ENCODE assay signal across 16 cellular contexts in the genomic region with DNA sequence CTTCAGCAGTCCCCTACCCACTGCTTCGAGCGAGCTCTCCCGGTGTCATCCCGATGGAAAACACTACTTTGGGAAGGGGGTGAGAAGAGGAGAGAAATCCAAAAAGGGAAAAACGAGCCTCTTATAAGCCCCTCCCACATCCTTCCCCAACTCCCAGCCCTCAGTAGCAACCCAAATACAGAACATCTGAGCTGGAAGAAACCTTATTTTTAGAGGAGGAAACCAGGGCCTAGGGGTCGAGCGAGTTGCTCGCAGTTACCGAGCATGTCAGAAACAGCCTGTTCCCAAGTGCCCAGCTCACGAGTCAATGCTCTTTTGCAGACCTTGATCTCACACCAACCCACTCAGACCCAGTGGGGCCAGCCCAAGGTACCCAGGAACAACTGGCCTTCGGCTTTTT. TPM values are rescaled to one million over a fixed set of nuclear protein-coding genes. Genes with fewer than 3 reads are reported as not detected.
DNase-seq lines count a peak whose midpoint lies in the region; ATAC-seq and TF ChIP-seq lines count a peak whose summit lies in the region.
"Had no signal": no experiment of that assay in that cellular context is flagged by ENCODE, and none has a peak within 500 bp of the region (broad histone marks: within the 10 kb centered on the region; RNA-seq: fewer than 3 reads in every experiment).

No MANE protein-coding gene starts in this region.

- H3K36me3 ChIP-seq in heart right ventricle (no peaks in the 10 kb centered on the region), sigmoid colon (no peaks in the 10 kb centered on the region), mammary epithelial cell (ENCODE audit: insufficient read depth, low read length) (no peaks in the 10 kb centered on the region)
- H3K36me3 ChIP-seq: Peyer's patch had no signal

- CTCF ChIA-PET in mammary epithelial cell (lab: Charles Lee; ENCODE audit: low non-redundant PET), result no interaction called here

- H3K27ac ChIP-seq in heart right ventricle, result peak overlapping the region in 8 of 10 donors; percentile 33 to 85 (median 71)
- peak overlapping the region; percentile 70 to 84 (median 76) for H3K27ac ChIP-seq in sigmoid colon
- H3K27ac ChIP-seq in mammary epithelial cell (ENCODE audit: insufficient read depth, low read depth, low read length), result no peak overlapping the region
- H3K27ac ChIP-seq: 22Rv1 had no signal

- no peak for TF ChIP-seq CTCF in heart right ventricle (IDR thresholded peaks at IDR 0.05)
- no peak for TF ChIP-seq CTCF in sigmoid colon (IDR thresholded peaks at IDR 0.05)
- no peak for TF ChIP-seq CTCF in mammary epithelial cell (conservative IDR thresholded peaks at IDR 0.05 in 1 of 2, IDR thresholded peaks at IDR 0.05 in 1 of 2; ENCODE audit: extremely low read depth in 1 of 2, insufficient read depth in 1 of 2, low read depth in 1 of 2, low read length in 2 of 2)

- no peak for TF ChIP-seq EP300 in sigmoid colon (IDR thresholded peaks at IDR 0.05)

- TF ChIP-seq POLR2A in sigmoid colon (IDR thresholded peaks at IDR 0.05), result no peak

- H3K27me3 ChIP-seq in heart right ventricle, result no peaks in the 10 kb centered on the region
- no peaks in the 10 kb centered on the region for H3K27me3 ChIP-seq in sigmoid colon
- H3K27me3 ChIP-seq in mammary epithelial cell (ENCODE audit: insufficient read depth, low read length), result no peaks in the 10 kb centered on the region
- H3K27me3 ChIP-seq: Peyer's patch had no signal

- H3K79me2 ChIP-seq in mammary epithelial cell (ENCODE audit: insufficient read depth, low read length), result no peaks in the 10 kb centered on the region

- in situ Hi-C loops in mammary epithelial cell (cut with MboI; ENCODE audit: low sequenced_read_pairs in 2 of 2), result no loop called here

- ATAC-seq in Right ventricle myocardium inferior, result peak; percentile 43
- peak in 7 of 8 donors; percentile 20 to 65 (median 36) for ATAC-seq in heart right ventricle
- no peak for ATAC-seq in HG03442 (IDR thresholded peaks at IDR 0.05; ENCODE audit: unreplicated experiment)

- H4K20me1 ChIP-seq in mammary epithelial cell (ENCODE audit: insufficient read depth, low read length), result no peaks in the 10 kb centered on the region

- 50 to 52% methylated on average over 11 of the region's 11 CpGs for WGBS in heart right ventricle, 2 donors
- 73 to 78% methylated on average over 11 of the region's 11 CpGs for WGBS in sigmoid colon, 2 donors
- 82% methylated on average over 6 of the region's 11 CpGs for WGBS in mammary epithelial cell (ENCODE audit: low coverage, missing lambda C conversion rate)

- H3K4me1 ChIP-seq in heart right ventricle (peaks cover 3 to 81% (median 29%) of the 10 kb centered on the region in 9 donors), sigmoid colon (peaks cover 0 to 80% (median 70%) of the 10 kb centered on the region in 4 donors), mammary epithelial cell (ENCODE audit: insufficient read depth, low read length) (no peaks in the 10 kb centered on the region)
- H3K4me1 ChIP-seq: Peyer's patch had no signal

- no peak overlapping the region for H3K9ac ChIP-seq in mammary epithelial cell (ENCODE audit: insufficient read depth, low read length)

- no peak overlapping the region for H3K4me2 ChIP-seq in mammary epithelial cell (ENCODE audit: insufficient read depth, low read depth, low read length)

- intact Hi-C loops in Right ventricle myocardium inferior (cut with DNase I), result no loop called here
- intact Hi-C loops in cardiac septum (cut with DNase I), result no loop called here
- intact Hi-C loops in heart right ventricle (cut with DNase I), result no loop called here
- intact Hi-C loops in sigmoid colon (cut with DNase I), result no loop called here
- intact Hi-C loops in mammary epithelial cell (cut with micrococcal nuclease), result no loop called here

- no peak overlapping the region for H2AFZ ChIP-seq in mammary epithelial cell (ENCODE audit: low read depth, low read length)

- no peak for DNase-seq in Right ventricle myocardium inferior (ENCODE audit: missing footprints)
- DNase-seq in cardiac septum (ENCODE audit: low spot score), result no peak
- peak in 1 of 2 donors; percentile 34 for DNase-seq in heart right ventricle
- no peak for DNase-seq in sigmoid colon
- no peak for DNase-seq in kidney tubule cell (ENCODE audit: low spot score)
- DNase-seq in mammary epithelial cell, result no peak
- DNase-seq in DMS53 treated with DMSO at 0.1 percent for 48 hours (lab: John Stamatoyannopoulos, UW; ENCODE audit: unreplicated experiment), result no peak
- DNase-seq: NCI-H1930, NCI-H2171, NCI-H446 treated with DMSO at 0.1 percent for 48 hours, NCI-H774, Peyer's patch, SHP77 treated with DMSO at 0.1 percent for 48 hours had no signal

- dilution Hi-C loops in mammary epithelial cell (cut with HindIII; ENCODE audit: low sequenced_read_pairs), result no loop called here

- no peak overlapping the region for H3K4me3 ChIP-seq in heart right ventricle
- no peak overlapping the region for H3K4me3 ChIP-seq in sigmoid colon
- no peak overlapping the region for H3K4me3 ChIP-seq in mammary epithelial cell (replicated peaks in 1 of 3; ENCODE audit: insufficient read depth in 1 of 3, low read depth in 2 of 3, low read length in 3 of 3)
- H3K4me3 ChIP-seq: Peyer's patch had no signal

- H3K9me3 ChIP-seq in heart right ventricle (no peaks in the 10 kb centered on the region), sigmoid colon (no peaks in the 10 kb centered on the region), mammary epithelial cell (replicated peaks; ENCODE audit: insufficient read depth, low read length) (no peaks in the 10 kb centered on the region)
- H3K9me3 ChIP-seq: Peyer's patch had no signal

- BruUV-seq in mammary epithelial cell (replicated peaks; lab: Mats Ljungman, UMichigan), result no TSS peak

RNA-seq across cellular contexts. Expression of a gene that starts 14.2 kb away (rescaled TPM):
- total RNA-seq in Right ventricle myocardium inferior (255 TPM), cardiac septum (242 TPM), heart right ventricle (100 to 1,000 TPM; 177 to 296 (median 213) TPM), sigmoid colon (10 to 100 TPM; 22.1 to 58.2 (median 23.6) TPM), mammary epithelial cell (not detected)
- polyA plus RNA-seq in heart right ventricle (100 to 1,000 TPM; 200 to 310 TPM), sigmoid colon (1 to 10 TPM in 2 of 3 donors, under 1 TPM in 1; 0.69 to 7.3 (median 4.8) TPM), mammary epithelial cell (0.03 TPM)
- not detected for polyA minus RNA-seq in mammary epithelial cell
- total RNA-seq: LHCN-M2 had no signal

Comparison
In these comparisons a context has a peak if more than half of its experiments do, and no peak if none do; other contexts are left out.
1. RNA of a gene that starts 14.2 kb away (total RNA-seq): 255 TPM in Right ventricle myocardium inferior (single experiment), 242 TPM in cardiac septum (single experiment), 177 to 296 TPM in heart right ventricle and 22.1 to 58.2 TPM in sigmoid colon; not detected in mammary epithelial cell; every median in the first group is over 10 times any median in the second.